12 cellular contexts compared by ENCODE assay signal in genomic region chr11:73048446-73048845, GRCh38.
DNase-seq lines count a peak whose midpoint lies in the region; ATAC-seq and TF ChIP-seq lines count a peak whose summit lies in the region.
"Had no signal": no experiment of that assay in that cellular context is flagged by ENCODE, and none has a peak within 500 bp of the region (broad histone marks: within the 10 kb centered on the region; RNA-seq: fewer than 3 reads in every experiment).

No MANE protein-coding gene starts in this region.

- no peak for ATAC-seq in stimulated activated naive CD8-positive, alpha-beta T cell treated with anti-CD3 and anti-CD28 coated beads, Interleukin-15, Interleukin-2, amounts not matched to agents 100 U/mL and 50 U/mL, for 24 hours
- peak; percentile 4 for ATAC-seq in HG03354 (IDR thresholded peaks at IDR 0.05; ENCODE audit: poor library complexity, severe bottlenecking, unreplicated experiment)
- no peak for ATAC-seq in central memory CD8-positive, alpha-beta T cell (replicated peaks; ENCODE audit: extremely low read depth, poor library complexity, severe bottlenecking)
- ATAC-seq in omental fat pad (ENCODE audit: low FRiP score) = no peak
- ATAC-seq: K562 had no signal

- H3K27ac Mint-ChIP-seq in stimulated activated naive CD8-positive, alpha-beta T cell treated with anti-CD3 and anti-CD28 coated beads, Interleukin-15, Interleukin-2, amounts not matched to agents 100 ng/mL and 50 ng/mL, for 24 hours = peak overlapping the region; percentile 68
- peak overlapping the region; percentile 52 for H3K27ac Mint-ChIP-seq in central memory CD8-positive, alpha-beta T cell (ENCODE audit: low read depth)

- H3K4me3 Mint-ChIP-seq in stimulated activated naive CD8-positive, alpha-beta T cell treated with anti-CD3 and anti-CD28 coated beads, Interleukin-15, Interleukin-2, amounts not matched to agents 100 ng/mL and 50 ng/mL, for 24 hours = peak overlapping the region; percentile 58
- H3K4me3 Mint-ChIP-seq in central memory CD8-positive, alpha-beta T cell = no peak overlapping the region

- TF ChIP-seq CTCF in omental fat pad (IDR thresholded peaks at IDR 0.05) = no peak

- H3K9me3 Mint-ChIP-seq in stimulated activated naive CD8-positive, alpha-beta T cell treated with anti-CD3 and anti-CD28 coated beads, Interleukin-15, Interleukin-2, amounts not matched to agents 100 ng/mL and 50 ng/mL, for 24 hours = no peaks in the 10 kb centered on the region
- H3K9me3 Mint-ChIP-seq in central memory CD8-positive, alpha-beta T cell = no peaks in the 10 kb centered on the region

- H3K36me3 Mint-ChIP-seq in stimulated activated naive CD8-positive, alpha-beta T cell treated with anti-CD3 and anti-CD28 coated beads, Interleukin-15, Interleukin-2, amounts not matched to agents 100 ng/mL and 50 ng/mL, for 24 hours (ENCODE audit: low read depth) = no peaks in the 10 kb centered on the region
- H3K36me3 Mint-ChIP-seq in central memory CD8-positive, alpha-beta T cell (ENCODE audit: insufficient read depth) = peaks cover 2% of the 10 kb centered on the region

- peaks cover 30% of the 10 kb centered on the region for H3K4me1 Mint-ChIP-seq in stimulated activated naive CD8-positive, alpha-beta T cell treated with anti-CD3 and anti-CD28 coated beads, Interleukin-15, Interleukin-2, amounts not matched to agents 100 ng/mL and 50 ng/mL, for 24 hours (ENCODE audit: low read depth)
- peaks cover 25% of the 10 kb centered on the region for H3K4me1 Mint-ChIP-seq in central memory CD8-positive, alpha-beta T cell

- no peaks in the 10 kb centered on the region for H3K27me3 Mint-ChIP-seq in stimulated activated naive CD8-positive, alpha-beta T cell treated with anti-CD3 and anti-CD28 coated beads, Interleukin-15, Interleukin-2, amounts not matched to agents 100 ng/mL and 50 ng/mL, for 24 hours
- no peaks in the 10 kb centered on the region for H3K27me3 Mint-ChIP-seq in central memory CD8-positive, alpha-beta T cell

- DNase-seq in stimulated activated naive CD8-positive, alpha-beta T cell treated with anti-CD3 and anti-CD28 coated beads, Interleukin-15, Interleukin-2, amounts not matched to agents 100 U/mL and 50 U/mL, for 24 hours = no peak
- DNase-seq in central memory CD8-positive, alpha-beta T cell (ENCODE audit: low spot score in 2 of 2) = no peak
- DNase-seq in omental fat pad (ENCODE audit: low spot score) (no peak), T1000 (lab: John Stamatoyannopoulos, UW) (no peak), NCI-H146 treated with DMSO at 0.1 percent for 48 hours (lab: John Stamatoyannopoulos, UW; ENCODE audit: unreplicated experiment) (no peak)
- DNase-seq in effector CD4-positive, alpha-beta T cell = no peak
- DNase-seq: midbrain, NCI-H2171 treated with DMSO at 0.1 percent for 48 hours, retina had no signal
